ENCODE assay signal across 1 cellular context in genomic region chr20:41006126-41006935, GRCh38.
TF ChIP-seq lines count a peak whose summit lies in the region.

No MANE protein-coding gene starts in this region.

TF ChIP-seq in IMR-90, 13 proteins besides CTCF, POLR2A, EP300 and RAD21:
- TF ChIP-seq MXI1 (IDR thresholded peaks at IDR 0.05; ENCODE audit: borderline replicate concordance, low read depth, low read length) (no peak), CHD1 (IDR thresholded peaks at IDR 0.05; ENCODE audit: low read depth, low read length) (no peak), RCOR1 (IDR thresholded peaks at IDR 0.05; ENCODE audit: insufficient replicate concordance, low read length) (no peak), BHLHE40 (IDR thresholded peaks at IDR 0.05; ENCODE audit: low read depth, low read length) (no peak), FOS (IDR thresholded peaks at IDR 0.05; ENCODE audit: low read depth, low read length) (no peak), MAZ (IDR thresholded peaks at IDR 0.05; ENCODE audit: borderline replicate concordance, low read depth, low read length) (no peak), RFX5 (IDR thresholded peaks at IDR 0.05; ENCODE audit: low read depth, low read length) (no peak), USF2 (IDR thresholded peaks at IDR 0.05; ENCODE audit: low read depth, low read length) (no peak), SMC3 (IDR thresholded peaks at IDR 0.05; ENCODE audit: low read depth, low read length) (no peak), CEBPB (IDR thresholded peaks at IDR 0.05; ENCODE audit: low read depth, low read length) (no peak), MAFK (IDR thresholded peaks at IDR 0.05; ENCODE audit: low read depth, low read length) (no peak), NFE2L2 (IDR thresholded peaks at IDR 0.05; ENCODE audit: low read depth, low read length) (no peak)
- TF ChIP-seq, protein P1, sequence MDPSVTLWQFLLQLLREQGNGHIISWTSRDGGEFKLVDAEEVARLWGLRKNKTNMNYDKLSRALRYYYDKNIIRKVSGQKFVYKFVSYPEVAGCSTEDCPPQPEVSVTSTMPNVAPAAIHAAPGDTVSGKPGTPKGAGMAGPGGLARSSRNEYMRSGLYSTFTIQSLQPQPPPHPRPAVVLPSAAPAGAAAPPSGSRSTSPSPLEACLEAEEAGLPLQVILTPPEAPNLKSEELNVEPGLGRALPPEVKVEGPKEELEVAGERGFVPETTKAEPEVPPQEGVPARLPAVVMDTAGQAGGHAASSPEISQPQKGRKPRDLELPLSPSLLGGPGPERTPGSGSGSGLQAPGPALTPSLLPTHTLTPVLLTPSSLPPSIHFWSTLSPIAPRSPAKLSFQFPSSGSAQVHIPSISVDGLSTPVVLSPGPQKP (IDR thresholded peaks at IDR 0.05; ENCODE audit: borderline replicate concordance, low read depth, low read length) = no peak
